16 cellular contexts compared by ENCODE assay signal in the genomic region with DNA sequence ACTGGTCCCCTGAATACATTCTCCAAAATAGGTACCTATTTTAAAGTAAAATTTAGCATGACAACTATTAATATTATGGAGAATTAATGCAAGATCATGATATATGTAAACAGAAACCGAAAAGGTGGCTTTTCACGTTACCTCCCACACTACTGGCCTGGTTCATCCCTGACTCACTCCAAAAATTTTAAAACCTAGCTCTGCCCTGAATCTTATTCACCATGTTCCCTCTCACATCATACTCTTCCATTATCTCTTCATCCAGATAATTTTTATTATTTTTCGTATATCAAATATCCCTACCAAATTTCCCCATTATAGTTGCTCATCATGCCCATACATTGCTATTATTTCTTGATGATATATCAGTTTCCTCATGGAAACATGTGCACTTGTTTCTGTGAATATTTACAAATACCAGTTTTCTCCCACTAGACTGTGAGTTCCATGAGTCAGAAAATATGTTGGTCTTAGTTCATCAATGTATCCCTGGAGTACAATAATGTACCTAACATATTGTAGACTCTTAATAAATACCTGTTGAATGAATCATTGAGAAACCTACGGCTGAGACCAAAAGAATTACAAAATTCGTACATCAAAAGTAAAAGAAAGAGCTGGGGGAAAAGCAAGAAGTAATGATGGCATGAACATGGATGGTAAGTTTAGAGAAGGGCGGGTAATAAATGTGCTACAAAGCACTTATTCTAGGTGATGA.
DNase-seq lines count a peak whose midpoint lies in the region; ATAC-seq and TF ChIP-seq lines count a peak whose summit lies in the region.
"Had no signal": no experiment of that assay in that cellular context is flagged by ENCODE, and none has a peak within 500 bp of the region (broad histone marks: within the 10 kb centered on the region; RNA-seq: fewer than 3 reads in every experiment).

No MANE protein-coding gene starts in this region.

- peak overlapping the region; percentile 9 for H3K27ac Mint-ChIP-seq in activated T-cell treated with anti-CD3 and anti-CD28 coated beads, Interleukin-2, amount 50 U/mL, for 72 hours

- DNase-seq in activated T-cell treated with anti-CD3 and anti-CD28 coated beads, Interleukin-2, amount 50 U/mL, for 72 hours: no peak
- DNase-seq in activated T-cell treated with anti-CD3 and anti-CD28 coated beads for 4 hours (no peak), RWPE1 (ENCODE audit: low spot score) (peak; percentile 68), fibroblast of mammary gland (ENCODE audit: low read depth) (peak; percentile 28), NCI-H1436 treated with DMSO at 0.1 percent for 48 hours (lab: John Stamatoyannopoulos, UW) (no peak), NCI-H1048 (lab: John Stamatoyannopoulos, UW) (no peak)
- DNase-seq: 8988T, C1 segment of cervical spinal cord, NCI-H1417, NCI-H2029, NCI-H510A treated with DMSO at 0.1 percent for 48 hours, SJCRH30 had no signal

- H3K36me3 Mint-ChIP-seq in activated T-cell treated with anti-CD3 and anti-CD28 coated beads, Interleukin-2, amount 50 U/mL, for 72 hours (ENCODE audit: insufficient read depth in 2 of 2): no peaks in the 10 kb centered on the region

- H3K4me3 Mint-ChIP-seq in activated T-cell treated with anti-CD3 and anti-CD28 coated beads, Interleukin-2, amount 50 U/mL, for 72 hours: no peak overlapping the region

- no peak overlapping the region for H3K27ac ChIP-seq in RWPE1
- H3K27ac ChIP-seq: SJCRH30 had no signal

- H3K4me1 Mint-ChIP-seq in activated T-cell treated with anti-CD3 and anti-CD28 coated beads, Interleukin-2, amount 50 U/mL, for 72 hours (ENCODE audit: low read depth): no peaks in the 10 kb centered on the region

- ATAC-seq in activated T-cell treated with anti-CD3 and anti-CD28 coated beads, Interleukin-2, amount 50 U/mL, for 72 hours (replicated peaks in 1 of 2): no peak
- ATAC-seq in GM21737 (IDR thresholded peaks at IDR 0.05; ENCODE audit: unreplicated experiment) (no peak), HG02759 (IDR thresholded peaks at IDR 0.05; ENCODE audit: unreplicated experiment) (no peak)
- ATAC-seq: GM12878, HepG2 had no signal

- no peaks in the 10 kb centered on the region for H3K27me3 Mint-ChIP-seq in activated T-cell treated with anti-CD3 and anti-CD28 coated beads, Interleukin-2, amount 50 U/mL, for 72 hours (ENCODE audit: low read depth)

- TF ChIP-seq CTCF in RWPE1 (conservative IDR thresholded peaks at IDR 0.05; ENCODE audit: low read depth): no peak
- no peak for TF ChIP-seq CTCF in fibroblast of mammary gland (conservative IDR thresholded peaks at IDR 0.05; ENCODE audit: control insufficient read depth, insufficient read depth, low read depth, low read length)

- POLR2A ChIA-PET in RWPE1 (lab: Yijun Ruan, JAX; ENCODE audit: low non-redundant PET): no interaction called here

- H3K9me3 Mint-ChIP-seq in activated T-cell treated with anti-CD3 and anti-CD28 coated beads, Interleukin-2, amount 50 U/mL, for 72 hours: peaks cover 5% of the 10 kb centered on the region in 2 donors

- CTCF ChIA-PET in RWPE1 (lab: Yijun Ruan, JAX): no interaction called here

- H3K4me3 ChIP-seq in fibroblast of mammary gland (ENCODE audit: control insufficient read depth, low read depth, low read length): no peak overlapping the region
- H3K4me3 ChIP-seq: GM12878, SJCRH30 had no signal

Comparison
In these comparisons a context has a peak if more than half of its experiments do, and no peak if none do; other contexts are left out.
1. DNase-seq: peak in RWPE1 (single experiment) and fibroblast of mammary gland (single experiment); none in activated T-cell treated with anti-CD3 and anti-CD28 coated beads, Interleukin-2, amount 50 U/mL, for 72 hours (0 of 2), activated T-cell treated with anti-CD3 and anti-CD28 coated beads for 4 hours (single experiment), NCI-H1436 treated with DMSO at 0.1 percent for 48 hours (single experiment) and NCI-H1048 (single experiment).